In genomic region chr19:13794388-13794751, GRCh38 we compare ENCODE assay signal across 8 cellular contexts. TPM values are rescaled to one million over a fixed set of nuclear protein-coding genes. Genes with fewer than 3 reads are reported as not detected.
DNase-seq lines count a peak whose midpoint lies in the region; ATAC-seq and TF ChIP-seq lines count a peak whose summit lies in the region.

No MANE protein-coding gene starts in this region.

- peaks cover 21% of the 10 kb centered on the region for H3K4me1 Mint-ChIP-seq in type B pancreatic cell (ENCODE audit: unreplicated experiment)

- no peak for ATAC-seq in lung (ENCODE audit: insufficient read depth, low FRiP score)

- H3K4me3 Mint-ChIP-seq in type B pancreatic cell: peak overlapping the region; percentile 98

- H3K36me3 ChIP-seq in ES-I3 (ENCODE audit: insufficient read depth, low read length): no peaks in the 10 kb centered on the region
- no peaks in the 10 kb centered on the region for H3K36me3 ChIP-seq in lung (ENCODE audit: control insufficient read depth in 2 of 2, insufficient read depth in 2 of 2, low read length in 2 of 2)

- 0 to 3% methylated on average over 10 of the region's 10 CpGs for WGBS in lung, 2 donors

- no peaks in the 10 kb centered on the region for H3K27me3 Mint-ChIP-seq in type B pancreatic cell

- no peaks in the 10 kb centered on the region for H3K27me3 ChIP-seq in lung (ENCODE audit: control insufficient read depth, insufficient read depth)

- no peak for TF ChIP-seq CTCF in choroid plexus epithelial cell (conservative IDR thresholded peaks at IDR 0.05; ENCODE audit: low read depth, low read length)
- TF ChIP-seq CTCF in lung (IDR thresholded peaks at IDR 0.05; ENCODE audit: control extremely low read depth, extremely low read depth): no peak
- no peak for TF ChIP-seq CTCF in type B pancreatic cell (conservative IDR thresholded peaks at IDR 0.05)

- H3K27ac ChIP-seq in lung (ENCODE audit: low read depth in 1 of 2, low read length in 1 of 2): peak overlapping the region; percentile 90 to 95

- H3K4me1 ChIP-seq in ES-I3 (ENCODE audit: insufficient read depth, low read length) (peaks cover 5% of the 10 kb centered on the region; the same call in 1 of the 2 replicates), lung (ENCODE audit: control insufficient read depth in 2 of 2, insufficient read depth in 2 of 2, low read length in 2 of 2) (peaks cover 4 to 6% of the 10 kb centered on the region in 2 donors)

- no peaks in the 10 kb centered on the region for H3K36me3 Mint-ChIP-seq in type B pancreatic cell

- peak overlapping the region; percentile 100 for H3K27ac Mint-ChIP-seq in type B pancreatic cell

- peak overlapping the region; percentile 55; the same call in 1 of the 2 replicates for H3K9ac ChIP-seq in ES-I3 (ENCODE audit: low read depth, low read length)

- H3K9me3 ChIP-seq in ES-I3 (ENCODE audit: control insufficient read depth, insufficient read depth, low read length) (no peaks in the 10 kb centered on the region), lung (ENCODE audit: control insufficient read depth in 2 of 2, insufficient read depth in 1 of 2, low read length in 1 of 2) (no peaks in the 10 kb centered on the region)

- peak overlapping the region; percentile 73 for H3K4me3 ChIP-seq in choroid plexus epithelial cell (ENCODE audit: low read depth, low read length)
- H3K4me3 ChIP-seq in lung: peak overlapping the region; percentile 3

- DNase-seq in NCI-H446 treated with DMSO at 0.1 percent for 48 hours (lab: John Stamatoyannopoulos, UW) (peak; percentile 26), choroid plexus epithelial cell (ENCODE audit: low read depth) (peak; percentile 99), lung (ENCODE audit: low spot score) (peak; percentile 61), type B pancreatic cell (ENCODE audit: extremely low spot score, unreplicated experiment) (no peak), NCI-H1092 treated with DMSO at 0.1 percent for 48 hours (lab: John Stamatoyannopoulos, UW) (no peak), SHP77 (lab: John Stamatoyannopoulos, UW) (no peak), ecto neural progenitor cell (ENCODE audit: low spot score) (no peak)

- H3K9me3 Mint-ChIP-seq in type B pancreatic cell: no peaks in the 10 kb centered on the region

RNA-seq across cellular contexts. Expression of gene ZSWIM4, which starts 0.9 kb away (rescaled TPM):
- total RNA-seq in lung: 10 to 100 TPM in 1 of 2 donors, 1 to 10 TPM in 1; 7.6 to 10.5 TPM
- polyA plus RNA-seq in lung: 10 to 100 TPM in 1 of 2 donors, 1 to 10 TPM in 1; 3.7 to 10.0 TPM
- 15.0 and 15.7 TPM in 2 replicates for total RNA-seq in type B pancreatic cell (ENCODE audit: low replicate concordance)

RNA-seq across cellular contexts. Expression of gene C19orf53, which starts 20.1 kb away (rescaled TPM):
- 10 to 100 TPM; 62.6 to 65.8 TPM for total RNA-seq in lung
- polyA plus RNA-seq in lung: 100 to 1,000 TPM; 157 to 251 TPM
- 89.8 and 101 TPM in 2 replicates for total RNA-seq in type B pancreatic cell (ENCODE audit: low replicate concordance)

RNA-seq across cellular contexts. Expression of gene MRI1, which starts 30.0 kb away (rescaled TPM):
- total RNA-seq in lung (10 to 100 TPM; 35.4 to 63.2 TPM), type B pancreatic cell (ENCODE audit: low replicate concordance) (24.0 and 27.7 TPM in 2 replicates)
- polyA plus RNA-seq in lung: 10 to 100 TPM; 23.5 to 24.4 TPM

Comparison
In these comparisons a context has a peak if more than half of its experiments do, and no peak if none do; other contexts are left out.
1. DNase-seq: peak in NCI-H446 treated with DMSO at 0.1 percent for 48 hours (single experiment), choroid plexus epithelial cell (single experiment) and lung (single experiment); none in type B pancreatic cell (single experiment), NCI-H1092 treated with DMSO at 0.1 percent for 48 hours (single experiment), SHP77 (0 of 2) and ecto neural progenitor cell (single experiment).